1 cellular context compared by ENCODE assay signal in the genomic region with DNA sequence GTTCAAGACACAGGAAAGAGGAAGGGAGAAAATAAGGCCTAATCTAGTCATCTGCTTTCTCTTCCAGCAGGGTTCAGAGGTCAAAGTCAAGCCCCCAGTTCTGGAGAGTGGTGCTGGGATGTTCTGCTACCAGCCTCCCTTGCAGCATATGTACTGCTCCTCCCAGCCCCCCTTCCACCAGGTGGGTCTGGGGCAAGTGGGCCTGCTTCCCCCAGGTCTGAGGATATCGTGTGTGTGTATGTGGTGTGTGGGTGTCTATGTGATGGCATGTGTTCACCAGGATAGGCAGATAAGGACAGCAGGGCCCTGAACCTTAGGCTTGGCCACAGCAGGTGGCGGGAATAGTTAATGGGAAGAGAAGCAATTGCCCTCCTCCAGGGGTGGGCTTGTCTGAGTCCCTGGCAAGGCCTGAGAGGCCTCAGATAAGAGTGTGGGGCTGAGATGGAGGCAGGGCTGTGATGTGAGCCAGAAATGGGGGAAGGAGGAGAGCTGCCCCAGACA.
TF ChIP-seq lines count a peak whose summit lies in the region.

No MANE protein-coding gene starts in this region.

TF ChIP-seq in K562, 482 proteins besides CTCF, POLR2A, EP300 and RAD21 (continued from another document and continues in another):
- TF ChIP-seq, protein P1, sequence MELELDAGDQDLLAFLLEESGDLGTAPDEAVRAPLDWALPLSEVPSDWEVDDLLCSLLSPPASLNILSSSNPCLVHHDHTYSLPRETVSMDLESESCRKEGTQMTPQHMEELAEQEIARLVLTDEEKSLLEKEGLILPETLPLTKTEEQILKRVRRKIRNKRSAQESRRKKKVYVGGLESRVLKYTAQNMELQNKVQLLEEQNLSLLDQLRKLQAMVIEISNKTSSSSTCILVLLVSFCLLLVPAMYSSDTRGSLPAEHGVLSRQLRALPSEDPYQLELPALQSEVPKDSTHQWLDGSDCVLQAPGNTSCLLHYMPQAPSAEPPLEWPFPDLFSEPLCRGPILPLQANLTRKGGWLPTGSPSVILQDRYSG (tag; conservative IDR thresholded peaks at IDR 0.05; ENCODE audit: low read depth) = peak; percentile 78
- TF ChIP-seq RREB1 (CRISPR knock-in tag; IDR thresholded peaks at IDR 0.05) = no peak
- TF ChIP-seq ZNF12 (CRISPR knock-in tag; IDR thresholded peaks at IDR 0.05) = no peak
- TF ChIP-seq KHSRP (IDR thresholded peaks at IDR 0.05) = peak; percentile 71; the same call in 1 of the 2 replicates
- TF ChIP-seq HCFC1 (IDR thresholded peaks at IDR 0.05; ENCODE audit: low read depth, low read length) = no peak
- peak; percentile 84 for TF ChIP-seq ZNF766 (CRISPR knock-in tag; conservative IDR thresholded peaks at IDR 0.05)
- no peak for TF ChIP-seq MIER1 (IDR thresholded peaks at IDR 0.05; ENCODE audit: low read depth)
- TF ChIP-seq STAT5B (CRISPR knock-in tag; IDR thresholded peaks at IDR 0.05) = no peak
- TF ChIP-seq, protein P2, sequence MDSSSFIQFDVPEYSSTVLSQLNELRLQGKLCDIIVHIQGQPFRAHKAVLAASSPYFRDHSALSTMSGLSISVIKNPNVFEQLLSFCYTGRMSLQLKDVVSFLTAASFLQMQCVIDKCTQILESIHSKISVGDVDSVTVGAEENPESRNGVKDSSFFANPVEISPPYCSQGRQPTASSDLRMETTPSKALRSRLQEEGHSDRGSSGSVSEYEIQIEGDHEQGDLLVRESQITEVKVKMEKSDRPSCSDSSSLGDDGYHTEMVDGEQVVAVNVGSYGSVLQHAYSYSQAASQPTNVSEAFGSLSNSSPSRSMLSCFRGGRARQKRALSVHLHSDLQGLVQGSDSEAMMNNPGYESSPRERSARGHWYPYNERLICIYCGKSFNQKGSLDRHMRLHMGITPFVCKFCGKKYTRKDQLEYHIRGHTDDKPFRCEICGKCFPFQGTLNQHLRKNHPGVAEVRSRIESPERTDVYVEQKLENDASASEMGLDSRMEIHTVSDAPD (CRISPR knock-in tag; IDR thresholded peaks at IDR 0.05) = no peak; the same call in 1 of the 2 replicates
- no peak for TF ChIP-seq ZNF140 (CRISPR knock-in tag; IDR thresholded peaks at IDR 0.05)
- TF ChIP-seq POLR3G (IDR thresholded peaks at IDR 0.05; ENCODE audit: extremely low read depth, insufficient read length, insufficient replicate concordance) = no peak
- TF ChIP-seq, protein P3, sequence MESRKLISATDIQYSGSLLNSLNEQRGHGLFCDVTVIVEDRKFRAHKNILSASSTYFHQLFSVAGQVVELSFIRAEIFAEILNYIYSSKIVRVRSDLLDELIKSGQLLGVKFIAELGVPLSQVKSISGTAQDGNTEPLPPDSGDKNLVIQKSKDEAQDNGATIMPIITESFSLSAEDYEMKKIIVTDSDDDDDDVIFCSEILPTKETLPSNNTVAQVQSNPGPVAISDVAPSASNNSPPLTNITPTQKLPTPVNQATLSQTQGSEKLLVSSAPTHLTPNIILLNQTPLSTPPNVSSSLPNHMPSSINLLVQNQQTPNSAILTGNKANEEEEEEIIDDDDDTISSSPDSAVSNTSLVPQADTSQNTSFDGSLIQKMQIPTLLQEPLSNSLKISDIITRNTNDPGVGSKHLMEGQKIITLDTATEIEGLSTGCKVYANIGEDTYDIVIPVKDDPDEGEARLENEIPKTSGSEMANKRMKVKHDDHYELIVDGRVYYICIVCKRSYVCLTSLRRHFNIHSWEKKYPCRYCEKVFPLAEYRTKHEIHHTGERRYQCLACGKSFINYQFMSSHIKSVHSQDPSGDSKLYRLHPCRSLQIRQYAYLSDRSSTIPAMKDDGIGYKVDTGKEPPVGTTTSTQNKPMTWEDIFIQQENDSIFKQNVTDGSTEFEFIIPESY (CRISPR knock-in tag; IDR thresholded peaks at IDR 0.05) = no peak
- TF ChIP-seq, protein P4, sequence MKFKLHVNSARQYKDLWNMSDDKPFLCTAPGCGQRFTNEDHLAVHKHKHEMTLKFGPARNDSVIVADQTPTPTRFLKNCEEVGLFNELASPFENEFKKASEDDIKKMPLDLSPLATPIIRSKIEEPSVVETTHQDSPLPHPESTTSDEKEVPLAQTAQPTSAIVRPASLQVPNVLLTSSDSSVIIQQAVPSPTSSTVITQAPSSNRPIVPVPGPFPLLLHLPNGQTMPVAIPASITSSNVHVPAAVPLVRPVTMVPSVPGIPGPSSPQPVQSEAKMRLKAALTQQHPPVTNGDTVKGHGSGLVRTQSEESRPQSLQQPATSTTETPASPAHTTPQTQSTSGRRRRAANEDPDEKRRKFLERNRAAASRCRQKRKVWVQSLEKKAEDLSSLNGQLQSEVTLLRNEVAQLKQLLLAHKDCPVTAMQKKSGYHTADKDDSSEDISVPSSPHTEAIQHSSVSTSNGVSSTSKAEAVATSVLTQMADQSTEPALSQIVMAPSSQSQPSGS (CRISPR knock-in tag; IDR thresholded peaks at IDR 0.05) = no peak
- TF ChIP-seq NRF1 (conservative IDR thresholded peaks at IDR 0.05 in 1 of 2, IDR thresholded peaks at IDR 0.05 in 1 of 2) = no peak
- no peak for TF ChIP-seq GABPA (tag; conservative IDR thresholded peaks at IDR 0.05; ENCODE audit: low read depth)
- no peak for TF ChIP-seq MCM5 (IDR thresholded peaks at IDR 0.05; ENCODE audit: low read depth)
- no peak for TF ChIP-seq ZNF277 (CRISPR knock-in tag; IDR thresholded peaks at IDR 0.05; ENCODE audit: borderline replicate concordance)
- TF ChIP-seq NR4A1 (CRISPR knock-in tag; IDR thresholded peaks at IDR 0.05) = no peak
- TF ChIP-seq NR4A1 (tag; IDR thresholded peaks at IDR 0.05) = peak; percentile 96
- no peak for TF ChIP-seq TCF7L2 (IDR thresholded peaks at IDR 0.05; ENCODE audit: low read depth, low read length)
- TF ChIP-seq SRF (CRISPR knock-in tag; IDR thresholded peaks at IDR 0.05) = no peak
- TF ChIP-seq, protein P5, sequence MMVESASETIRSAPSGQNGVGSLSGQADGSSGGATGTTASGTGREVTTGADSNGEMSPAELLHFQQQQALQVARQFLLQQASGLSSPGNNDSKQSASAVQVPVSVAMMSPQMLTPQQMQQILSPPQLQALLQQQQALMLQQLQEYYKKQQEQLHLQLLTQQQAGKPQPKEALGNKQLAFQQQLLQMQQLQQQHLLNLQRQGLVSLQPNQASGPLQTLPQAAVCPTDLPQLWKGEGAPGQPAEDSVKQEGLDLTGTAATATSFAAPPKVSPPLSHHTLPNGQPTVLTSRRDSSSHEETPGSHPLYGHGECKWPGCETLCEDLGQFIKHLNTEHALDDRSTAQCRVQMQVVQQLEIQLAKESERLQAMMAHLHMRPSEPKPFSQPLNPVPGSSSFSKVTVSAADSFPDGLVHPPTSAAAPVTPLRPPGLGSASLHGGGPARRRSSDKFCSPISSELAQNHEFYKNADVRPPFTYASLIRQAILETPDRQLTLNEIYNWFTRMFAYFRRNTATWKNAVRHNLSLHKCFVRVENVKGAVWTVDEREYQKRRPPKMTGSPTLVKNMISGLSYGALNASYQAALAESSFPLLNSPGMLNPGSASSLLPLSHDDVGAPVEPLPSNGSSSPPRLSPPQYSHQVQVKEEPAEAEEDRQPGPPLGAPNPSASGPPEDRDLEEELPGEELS (CRISPR knock-in tag; IDR thresholded peaks at IDR 0.05; ENCODE audit: borderline replicate concordance) = no peak
- no peak for TF ChIP-seq SRSF1 (IDR thresholded peaks at IDR 0.05; ENCODE audit: low read depth, low read length)
- no peak for TF ChIP-seq ZBTB17 (CRISPR knock-in tag; IDR thresholded peaks at IDR 0.05)
- TF ChIP-seq BCL6 (CRISPR knock-in tag; IDR thresholded peaks at IDR 0.05) = no peak
- TF ChIP-seq ILK (tag; IDR thresholded peaks at IDR 0.05; ENCODE audit: borderline replicate concordance, low read depth) = no peak
- TF ChIP-seq SLC30A9 (CRISPR knock-in tag; IDR thresholded peaks at IDR 0.05) = no peak
- TF ChIP-seq GTF2A2 (tag; IDR thresholded peaks at IDR 0.05) = no peak
- no peak for TF ChIP-seq NCOA6 (IDR thresholded peaks at IDR 0.05)
- no peak for TF ChIP-seq ELF2 (CRISPR knock-in tag; IDR thresholded peaks at IDR 0.05)
- no peak for TF ChIP-seq DIDO1 (tag; IDR thresholded peaks at IDR 0.05; ENCODE audit: low read depth)
- no peak for TF ChIP-seq ZNF408 (CRISPR knock-in tag; IDR thresholded peaks at IDR 0.05; ENCODE audit: low read depth)
- no peak for TF ChIP-seq EP400 (IDR thresholded peaks at IDR 0.05)
- TF ChIP-seq MECOM (CRISPR knock-in tag; IDR thresholded peaks at IDR 0.05) = no peak
- peak; percentile 97 for TF ChIP-seq HLTF (IDR thresholded peaks at IDR 0.05)
- no peak for TF ChIP-seq SP2 (IDR thresholded peaks at IDR 0.05; ENCODE audit: extremely low read depth, low read depth, low read length, poor library complexity, severe bottlenecking)
- TF ChIP-seq, protein P6, sequence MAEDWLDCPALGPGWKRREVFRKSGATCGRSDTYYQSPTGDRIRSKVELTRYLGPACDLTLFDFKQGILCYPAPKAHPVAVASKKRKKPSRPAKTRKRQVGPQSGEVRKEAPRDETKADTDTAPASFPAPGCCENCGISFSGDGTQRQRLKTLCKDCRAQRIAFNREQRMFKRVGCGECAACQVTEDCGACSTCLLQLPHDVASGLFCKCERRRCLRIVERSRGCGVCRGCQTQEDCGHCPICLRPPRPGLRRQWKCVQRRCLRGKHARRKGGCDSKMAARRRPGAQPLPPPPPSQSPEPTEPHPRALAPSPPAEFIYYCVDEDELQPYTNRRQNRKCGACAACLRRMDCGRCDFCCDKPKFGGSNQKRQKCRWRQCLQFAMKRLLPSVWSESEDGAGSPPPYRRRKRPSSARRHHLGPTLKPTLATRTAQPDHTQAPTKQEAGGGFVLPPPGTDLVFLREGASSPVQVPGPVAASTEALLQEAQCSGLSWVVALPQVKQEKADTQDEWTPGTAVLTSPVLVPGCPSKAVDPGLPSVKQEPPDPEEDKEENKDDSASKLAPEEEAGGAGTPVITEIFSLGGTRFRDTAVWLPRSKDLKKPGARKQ (CRISPR knock-in tag; IDR thresholded peaks at IDR 0.05) = no peak
- TF ChIP-seq E2F1 (CRISPR knock-in tag; IDR thresholded peaks at IDR 0.05) = no peak
